Comparison of ENCODE assay signal across 1 cellular context in genomic region chr17:31803494-31804213, GRCh38.
TF ChIP-seq lines count a peak whose summit lies in the region.

No MANE protein-coding gene starts in this region.

TF ChIP-seq in HepG2, 621 proteins besides CTCF, POLR2A, EP300 and RAD21 (continued from another document and continues in another):
- no peak for TF ChIP-seq HINFP (CRISPR knock-in tag; IDR thresholded peaks at IDR 0.05; ENCODE audit: low read depth)
- no peak for TF ChIP-seq ZNF180 (CRISPR knock-in tag; IDR thresholded peaks at IDR 0.05; ENCODE audit: borderline replicate concordance, low read depth)
- no peak for TF ChIP-seq ZNF773 (CRISPR knock-in tag; IDR thresholded peaks at IDR 0.05; ENCODE audit: borderline replicate concordance)
- TF ChIP-seq, protein P1, sequence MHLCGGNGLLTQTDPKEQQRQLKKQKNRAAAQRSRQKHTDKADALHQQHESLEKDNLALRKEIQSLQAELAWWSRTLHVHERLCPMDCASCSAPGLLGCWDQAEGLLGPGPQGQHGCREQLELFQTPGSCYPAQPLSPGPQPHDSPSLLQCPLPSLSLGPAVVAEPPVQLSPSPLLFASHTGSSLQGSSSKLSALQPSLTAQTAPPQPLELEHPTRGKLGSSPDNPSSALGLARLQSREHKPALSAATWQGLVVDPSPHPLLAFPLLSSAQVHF (CRISPR knock-in tag; IDR thresholded peaks at IDR 0.05) = peak; percentile 73; the same call in 1 of the 2 replicates
- TF ChIP-seq GABPB1 (CRISPR knock-in tag; IDR thresholded peaks at IDR 0.05) = peak; percentile 39; the same call in 1 of the 2 replicates
- no peak for TF ChIP-seq RORA (CRISPR knock-in tag; IDR thresholded peaks at IDR 0.05)
- TF ChIP-seq ZNF768 (CRISPR knock-in tag; IDR thresholded peaks at IDR 0.05) = peak; percentile 44; the same call in 1 of the 2 replicates
- no peak for TF ChIP-seq RBM22 (optimal IDR thresholded peaks at IDR 0.05; ENCODE audit: low read length)
- TF ChIP-seq MTF1 (CRISPR knock-in tag; IDR thresholded peaks at IDR 0.05) = no peak
- no peak for TF ChIP-seq ZNF816 (CRISPR knock-in tag; IDR thresholded peaks at IDR 0.05; ENCODE audit: borderline replicate concordance)
- TF ChIP-seq ZNF766 (CRISPR knock-in tag; IDR thresholded peaks at IDR 0.05; ENCODE audit: borderline replicate concordance) = no peak
- TF ChIP-seq ZBTB1 (CRISPR knock-in tag; IDR thresholded peaks at IDR 0.05; ENCODE audit: borderline replicate concordance) = no peak
- no peak for TF ChIP-seq GLMP (CRISPR knock-in tag; IDR thresholded peaks at IDR 0.05; ENCODE audit: borderline replicate concordance)
- TF ChIP-seq, protein P2, sequence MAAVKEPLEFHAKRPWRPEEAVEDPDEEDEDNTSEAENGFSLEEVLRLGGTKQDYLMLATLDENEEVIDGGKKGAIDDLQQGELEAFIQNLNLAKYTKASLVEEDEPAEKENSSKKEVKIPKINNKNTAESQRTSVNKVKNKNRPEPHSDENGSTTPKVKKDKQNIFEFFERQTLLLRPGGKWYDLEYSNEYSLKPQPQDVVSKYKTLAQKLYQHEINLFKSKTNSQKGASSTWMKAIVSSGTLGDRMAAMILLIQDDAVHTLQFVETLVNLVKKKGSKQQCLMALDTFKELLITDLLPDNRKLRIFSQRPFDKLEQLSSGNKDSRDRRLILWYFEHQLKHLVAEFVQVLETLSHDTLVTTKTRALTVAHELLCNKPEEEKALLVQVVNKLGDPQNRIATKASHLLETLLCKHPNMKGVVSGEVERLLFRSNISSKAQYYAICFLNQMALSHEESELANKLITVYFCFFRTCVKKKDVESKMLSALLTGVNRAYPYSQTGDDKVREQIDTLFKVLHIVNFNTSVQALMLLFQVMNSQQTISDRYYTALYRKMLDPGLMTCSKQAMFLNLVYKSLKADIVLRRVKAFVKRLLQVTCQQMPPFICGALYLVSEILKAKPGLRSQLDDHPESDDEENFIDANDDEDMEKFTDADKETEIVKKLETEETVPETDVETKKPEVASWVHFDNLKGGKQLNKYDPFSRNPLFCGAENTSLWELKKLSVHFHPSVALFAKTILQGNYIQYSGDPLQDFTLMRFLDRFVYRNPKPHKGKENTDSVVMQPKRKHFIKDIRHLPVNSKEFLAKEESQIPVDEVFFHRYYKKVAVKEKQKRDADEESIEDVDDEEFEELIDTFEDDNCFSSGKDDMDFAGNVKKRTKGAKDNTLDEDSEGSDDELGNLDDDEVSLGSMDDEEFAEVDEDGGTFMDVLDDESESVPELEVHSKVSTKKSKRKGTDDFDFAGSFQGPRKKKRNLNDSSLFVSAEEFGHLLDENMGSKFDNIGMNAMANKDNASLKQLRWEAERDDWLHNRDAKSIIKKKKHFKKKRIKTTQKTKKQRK (IDR thresholded peaks at IDR 0.05; ENCODE audit: low read length) = no peak
- TF ChIP-seq, protein P3, sequence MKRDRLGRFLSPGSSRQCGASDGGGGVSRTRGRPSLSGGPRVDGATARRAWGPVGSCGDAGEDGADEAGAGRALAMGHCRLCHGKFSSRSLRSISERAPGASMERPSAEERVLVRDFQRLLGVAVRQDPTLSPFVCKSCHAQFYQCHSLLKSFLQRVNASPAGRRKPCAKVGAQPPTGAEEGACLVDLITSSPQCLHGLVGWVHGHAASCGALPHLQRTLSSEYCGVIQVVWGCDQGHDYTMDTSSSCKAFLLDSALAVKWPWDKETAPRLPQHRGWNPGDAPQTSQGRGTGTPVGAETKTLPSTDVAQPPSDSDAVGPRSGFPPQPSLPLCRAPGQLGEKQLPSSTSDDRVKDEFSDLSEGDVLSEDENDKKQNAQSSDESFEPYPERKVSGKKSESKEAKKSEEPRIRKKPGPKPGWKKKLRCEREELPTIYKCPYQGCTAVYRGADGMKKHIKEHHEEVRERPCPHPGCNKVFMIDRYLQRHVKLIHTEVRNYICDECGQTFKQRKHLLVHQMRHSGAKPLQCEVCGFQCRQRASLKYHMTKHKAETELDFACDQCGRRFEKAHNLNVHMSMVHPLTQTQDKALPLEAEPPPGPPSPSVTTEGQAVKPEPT (CRISPR knock-in tag; IDR thresholded peaks at IDR 0.05; ENCODE audit: low read depth) = no peak
- no peak for TF ChIP-seq TCF7L2 (IDR thresholded peaks at IDR 0.05; ENCODE audit: low read depth, low read length)
- peak; percentile 87 for TF ChIP-seq RXRB (CRISPR knock-in tag; IDR thresholded peaks at IDR 0.05; ENCODE audit: borderline replicate concordance)
- TF ChIP-seq NFE2 (CRISPR knock-in tag; IDR thresholded peaks at IDR 0.05) = no peak
- no peak for TF ChIP-seq CERS6 (CRISPR knock-in tag; IDR thresholded peaks at IDR 0.05)
- TF ChIP-seq NFIC (IDR thresholded peaks at IDR 0.05; ENCODE audit: low read length) = peak; percentile 86
- peak; percentile 71; the same call in 1 of the 2 replicates for TF ChIP-seq ZNF281 (CRISPR knock-in tag; IDR thresholded peaks at IDR 0.05; ENCODE audit: borderline replicate concordance)
- no peak for TF ChIP-seq GABPA (IDR thresholded peaks at IDR 0.05; ENCODE audit: low read depth, low read length)
- TF ChIP-seq GABPA (CRISPR knock-in tag; IDR thresholded peaks at IDR 0.05; ENCODE audit: low read depth) = peak; percentile 68
- no peak for TF ChIP-seq NFYB (CRISPR knock-in tag; IDR thresholded peaks at IDR 0.05)
- TF ChIP-seq FOXK2 (IDR thresholded peaks at IDR 0.05) = peak; percentile 88
- peak; percentile 88 for TF ChIP-seq FOXP1 (IDR thresholded peaks at IDR 0.05)
- peak; percentile 99 for TF ChIP-seq FOXP1 (CRISPR knock-in tag; IDR thresholded peaks at IDR 0.05)
- peak; percentile 91 for TF ChIP-seq ZNF331 (CRISPR knock-in tag; IDR thresholded peaks at IDR 0.05)
- TF ChIP-seq, protein P4, sequence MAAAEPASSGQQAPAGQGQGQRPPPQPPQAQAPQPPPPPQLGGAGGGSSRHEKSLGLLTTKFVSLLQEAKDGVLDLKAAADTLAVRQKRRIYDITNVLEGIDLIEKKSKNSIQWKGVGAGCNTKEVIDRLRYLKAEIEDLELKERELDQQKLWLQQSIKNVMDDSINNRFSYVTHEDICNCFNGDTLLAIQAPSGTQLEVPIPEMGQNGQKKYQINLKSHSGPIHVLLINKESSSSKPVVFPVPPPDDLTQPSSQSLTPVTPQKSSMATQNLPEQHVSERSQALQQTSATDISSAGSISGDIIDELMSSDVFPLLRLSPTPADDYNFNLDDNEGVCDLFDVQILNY (CRISPR knock-in tag; conservative IDR thresholded peaks at IDR 0.05) = no peak
- peak; percentile 95 for TF ChIP-seq ZNF362 (CRISPR knock-in tag; IDR thresholded peaks at IDR 0.05; ENCODE audit: borderline replicate concordance)
- no peak for TF ChIP-seq SUZ12 (IDR thresholded peaks at IDR 0.05; ENCODE audit: low read depth, low read length)
- TF ChIP-seq MTF2 (CRISPR knock-in tag; IDR thresholded peaks at IDR 0.05; ENCODE audit: borderline replicate concordance) = no peak
- TF ChIP-seq, protein P5, sequence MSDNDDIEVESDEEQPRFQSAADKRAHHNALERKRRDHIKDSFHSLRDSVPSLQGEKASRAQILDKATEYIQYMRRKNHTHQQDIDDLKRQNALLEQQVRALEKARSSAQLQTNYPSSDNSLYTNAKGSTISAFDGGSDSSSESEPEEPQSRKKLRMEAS (IDR thresholded peaks at IDR 0.05) = peak; percentile 59; the same call in 1 of the 2 replicates
- TF ChIP-seq ZNF850 (CRISPR knock-in tag; conservative IDR thresholded peaks at IDR 0.05) = no peak
- TF ChIP-seq, protein P6, sequence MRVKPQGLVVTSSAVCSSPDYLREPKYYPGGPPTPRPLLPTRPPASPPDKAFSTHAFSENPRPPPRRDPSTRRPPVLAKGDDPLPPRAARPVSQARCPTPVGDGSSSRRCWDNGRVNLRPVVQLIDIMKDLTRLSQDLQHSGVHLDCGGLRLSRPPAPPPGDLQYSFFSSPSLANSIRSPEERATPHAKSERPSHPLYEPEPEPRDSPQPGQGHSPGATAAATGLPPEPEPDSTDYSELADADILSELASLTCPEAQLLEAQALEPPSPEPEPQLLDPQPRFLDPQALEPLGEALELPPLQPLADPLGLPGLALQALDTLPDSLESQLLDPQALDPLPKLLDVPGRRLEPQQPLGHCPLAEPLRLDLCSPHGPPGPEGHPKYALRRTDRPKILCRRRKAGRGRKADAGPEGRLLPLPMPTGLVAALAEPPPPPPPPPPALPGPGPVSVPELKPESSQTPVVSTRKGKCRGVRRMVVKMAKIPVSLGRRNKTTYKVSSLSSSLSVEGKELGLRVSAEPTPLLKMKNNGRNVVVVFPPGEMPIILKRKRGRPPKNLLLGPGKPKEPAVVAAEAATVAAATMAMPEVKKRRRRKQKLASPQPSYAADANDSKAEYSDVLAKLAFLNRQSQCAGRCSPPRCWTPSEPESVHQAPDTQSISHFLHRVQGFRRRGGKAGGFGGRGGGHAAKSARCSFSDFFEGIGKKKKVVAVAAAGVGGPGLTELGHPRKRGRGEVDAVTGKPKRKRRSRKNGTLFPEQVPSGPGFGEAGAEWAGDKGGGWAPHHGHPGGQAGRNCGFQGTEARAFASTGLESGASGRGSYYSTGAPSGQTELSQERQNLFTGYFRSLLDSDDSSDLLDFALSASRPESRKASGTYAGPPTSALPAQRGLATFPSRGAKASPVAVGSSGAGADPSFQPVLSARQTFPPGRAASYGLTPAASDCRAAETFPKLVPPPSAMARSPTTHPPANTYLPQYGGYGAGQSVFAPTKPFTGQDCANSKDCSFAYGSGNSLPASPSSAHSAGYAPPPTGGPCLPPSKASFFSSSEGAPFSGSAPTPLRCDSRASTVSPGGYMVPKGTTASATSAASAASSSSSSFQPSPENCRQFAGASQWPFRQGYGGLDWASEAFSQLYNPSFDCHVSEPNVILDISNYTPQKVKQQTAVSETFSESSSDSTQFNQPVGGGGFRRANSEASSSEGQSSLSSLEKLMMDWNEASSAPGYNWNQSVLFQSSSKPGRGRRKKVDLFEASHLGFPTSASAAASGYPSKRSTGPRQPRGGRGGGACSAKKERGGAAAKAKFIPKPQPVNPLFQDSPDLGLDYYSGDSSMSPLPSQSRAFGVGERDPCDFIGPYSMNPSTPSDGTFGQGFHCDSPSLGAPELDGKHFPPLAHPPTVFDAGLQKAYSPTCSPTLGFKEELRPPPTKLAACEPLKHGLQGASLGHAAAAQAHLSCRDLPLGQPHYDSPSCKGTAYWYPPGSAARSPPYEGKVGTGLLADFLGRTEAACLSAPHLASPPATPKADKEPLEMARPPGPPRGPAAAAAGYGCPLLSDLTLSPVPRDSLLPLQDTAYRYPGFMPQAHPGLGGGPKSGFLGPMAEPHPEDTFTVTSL (CRISPR knock-in tag; IDR thresholded peaks at IDR 0.05; ENCODE audit: borderline replicate concordance) = peak; percentile 92
- no peak for TF ChIP-seq ZNF33B (CRISPR knock-in tag; IDR thresholded peaks at IDR 0.05)
- TF ChIP-seq, protein P7, sequence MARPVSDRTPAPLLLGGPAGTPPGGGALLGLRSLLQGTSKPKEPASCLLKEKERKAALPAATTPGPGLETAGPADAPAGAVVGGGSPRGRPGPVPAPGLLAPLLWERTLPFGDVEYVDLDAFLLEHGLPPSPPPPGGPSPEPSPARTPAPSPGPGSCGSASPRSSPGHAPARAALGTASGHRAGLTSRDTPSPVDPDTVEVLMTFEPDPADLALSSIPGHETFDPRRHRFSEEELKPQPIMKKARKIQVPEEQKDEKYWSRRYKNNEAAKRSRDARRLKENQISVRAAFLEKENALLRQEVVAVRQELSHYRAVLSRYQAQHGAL (CRISPR knock-in tag; IDR thresholded peaks at IDR 0.05; ENCODE audit: not compliant biosample characterization) = no peak
- TF ChIP-seq HOXA3 (CRISPR knock-in tag; IDR thresholded peaks at IDR 0.05) = peak; percentile 86
